In genomic region chr19:12237143-12237839, GRCh38 we compare ENCODE assay signal across 30 cellular contexts.
"Had no signal": no experiment of that assay in that cellular context is flagged by ENCODE, and none has a peak within 500 bp of the region (broad histone marks: within the 10 kb centered on the region; RNA-seq: fewer than 3 reads in every experiment).

No MANE protein-coding gene starts in this region.

- H3K36me3 ChIP-seq: MG63, SJCRH30 had no signal

- H3K27me3 ChIP-seq: MG63, SJCRH30 had no signal

- DNase-seq: activated CD4-positive, alpha-beta memory T cell treated with anti-CD3 and anti-CD28 coated beads, Interleukin-2, amount 10 ng/mL, durations not matched to agents 7 days and 5 days; activated CD4-positive, alpha-beta T cell treated with anti-CD3 and anti-CD28 coated beads for 36 hours; activated CD4-positive, alpha-beta T cell treated with anti-CD3 and anti-CD28 coated beads, Interleukin-2, amount 50 U/mL, for 1 hour; activated CD8-positive, alpha-beta memory T cell treated with anti-CD3 and anti-CD28 coated beads for 24 hours; activated CD8-positive, alpha-beta memory T cell treated with anti-CD3 and anti-CD28 coated beads, Interleukin-2, amount 10 ng/mL, durations not matched to agents 7 days and 5 days; activated gamma-delta T cell treated with Interleukin-2 at 50 U/mL for 16 hours; activated naive CD4-positive, alpha-beta T cell treated with anti-CD3 and anti-CD28 coated beads for 36 hours; activated naive CD8-positive, alpha-beta T cell treated with anti-CD3 and anti-CD28 coated beads, Interleukin-2, amount 50 U/mL, for 24 hours; activated T-cell treated with anti-CD3 and anti-CD28 coated beads, Interleukin-2, amount 50 U/mL, for 24 hours; anterior cingulate cortex; caudate nucleus; cerebellar nuclear complex; Kasumi-1; MG63; NCI-H1048; NCI-H1105 treated with DMSO at 0.1 percent for 48 hours; NCI-H1436 treated with DMSO at 0.1 percent for 48 hours; NCI-H1694 treated with DMSO at 0.1 percent for 48 hours; NCI-H2029; NCI-H345; NCI-H524 treated with DMSO at 0.1 percent for 48 hours; SHP77; SJCRH30; T1000; WERI-Rb-1 had no signal

- ATAC-seq: activated CD4-positive, alpha-beta T cell treated with anti-CD3 and anti-CD28 coated beads for 36 hours; activated CD8-positive, alpha-beta memory T cell treated with anti-CD3 and anti-CD28 coated beads, Interleukin-2, amount 10 ng/mL, durations not matched to agents 7 days and 5 days; activated naive CD8-positive, alpha-beta T cell treated with anti-CD3 and anti-CD28 coated beads, Interleukin-2, amount 50 U/mL, for 24 hours; Panc1 had no signal

- H3K27me3 Mint-ChIP-seq: activated CD4-positive, alpha-beta memory T cell treated with anti-CD3 and anti-CD28 coated beads, Interleukin-2, amount 10 ng/mL, durations not matched to agents 7 days and 5 days; activated CD4-positive, alpha-beta T cell treated with anti-CD3 and anti-CD28 coated beads for 36 hours; activated CD8-positive, alpha-beta memory T cell treated with anti-CD3 and anti-CD28 coated beads, Interleukin-2, amount 10 ng/mL, durations not matched to agents 7 days and 5 days; activated naive CD8-positive, alpha-beta T cell; activated naive CD8-positive, alpha-beta T cell treated with anti-CD3 and anti-CD28 coated beads, Interleukin-2, amount 50 U/mL, for 24 hours; activated T-cell treated with anti-CD3 and anti-CD28 coated beads, Interleukin-2, amount 50 U/mL, for 24 hours; brain had no signal

- H3K4me3 Mint-ChIP-seq: activated CD4-positive, alpha-beta memory T cell treated with anti-CD3 and anti-CD28 coated beads, Interleukin-2, amount 10 ng/mL, durations not matched to agents 7 days and 5 days; activated CD4-positive, alpha-beta T cell treated with anti-CD3 and anti-CD28 coated beads for 36 hours; activated CD8-positive, alpha-beta memory T cell treated with anti-CD3 and anti-CD28 coated beads, Interleukin-2, amount 10 ng/mL, durations not matched to agents 7 days and 5 days; activated naive CD4-positive, alpha-beta T cell treated with anti-CD3 and anti-CD28 coated beads for 36 hours; activated naive CD8-positive, alpha-beta T cell; activated naive CD8-positive, alpha-beta T cell treated with anti-CD3 and anti-CD28 coated beads, Interleukin-2, amount 50 U/mL, for 24 hours; activated T-cell treated with anti-CD3 and anti-CD28 coated beads, Interleukin-2, amount 50 U/mL, for 24 hours; brain had no signal

- FAIRE-seq: bronchial epithelial cell had no signal

- H3K4me1 Mint-ChIP-seq: activated CD4-positive, alpha-beta memory T cell treated with anti-CD3 and anti-CD28 coated beads, Interleukin-2, amount 10 ng/mL, durations not matched to agents 7 days and 5 days; activated CD4-positive, alpha-beta T cell treated with anti-CD3 and anti-CD28 coated beads for 36 hours; activated CD8-positive, alpha-beta memory T cell treated with anti-CD3 and anti-CD28 coated beads, Interleukin-2, amount 10 ng/mL, durations not matched to agents 7 days and 5 days; activated naive CD8-positive, alpha-beta T cell treated with anti-CD3 and anti-CD28 coated beads, Interleukin-2, amount 50 U/mL, for 24 hours; brain had no signal

- H3K4me1 ChIP-seq: SJCRH30 had no signal

- H3K4me3 ChIP-seq: MG63, SJCRH30, SK-N-MC had no signal

- H3K9me3 ChIP-seq: SJCRH30 had no signal

- H3K27ac ChIP-seq: SJCRH30, SK-N-MC, WERI-Rb-1 had no signal

- H3K27ac Mint-ChIP-seq: activated CD4-positive, alpha-beta memory T cell treated with anti-CD3 and anti-CD28 coated beads, Interleukin-2, amount 10 ng/mL, durations not matched to agents 7 days and 5 days; activated CD4-positive, alpha-beta T cell treated with anti-CD3 and anti-CD28 coated beads for 36 hours; activated CD8-positive, alpha-beta memory T cell treated with anti-CD3 and anti-CD28 coated beads, Interleukin-2, amount 10 ng/mL, durations not matched to agents 7 days and 5 days; activated naive CD4-positive, alpha-beta T cell treated with anti-CD3 and anti-CD28 coated beads for 36 hours; activated naive CD8-positive, alpha-beta T cell; activated naive CD8-positive, alpha-beta T cell treated with anti-CD3 and anti-CD28 coated beads, Interleukin-2, amount 50 U/mL, for 24 hours; activated T-cell treated with anti-CD3 and anti-CD28 coated beads, Interleukin-2, amount 50 U/mL, for 24 hours; brain had no signal
